Comparison of ENCODE assay signal across 8 cellular contexts in genomic region chr19:34134190-34135032, GRCh38. TPM values are rescaled to one million over a fixed set of nuclear protein-coding genes. Genes with fewer than 3 reads are reported as not detected.
A peak's percentile ranks its signal among the peaks of the same experiment; 100 is the strongest.
DNase-seq lines count a peak whose midpoint lies in the region; ATAC-seq, FAIRE-seq and TF ChIP-seq lines count a peak whose summit lies in the region.

No MANE protein-coding gene starts in this region.

- peak; percentile 90 for ATAC-seq in HG02852 (IDR thresholded peaks at IDR 0.05; ENCODE audit: unreplicated experiment)
- ATAC-seq in aorta (ENCODE audit: low FRiP score), result peak; percentile 99

- TF ChIP-seq CTCF in astrocyte (IDR thresholded peaks at IDR 0.05; ENCODE audit: insufficient read depth, low read depth, low read length), result no peak

- peak overlapping the region; percentile 91 for H2AFZ ChIP-seq in astrocyte (ENCODE audit: low read depth, low read length)

- no peaks in the 10 kb centered on the region for H3K79me2 ChIP-seq in astrocyte (ENCODE audit: insufficient read depth, low read length)

- peak overlapping the region; percentile 80 for H3K9ac ChIP-seq in astrocyte (ENCODE audit: low read length)

- H3K27ac ChIP-seq in astrocyte (ENCODE audit: low read depth, low read length), result no peak overlapping the region
- peak overlapping the region; percentile 26 to 62 for H3K27ac ChIP-seq in aorta (ENCODE audit: low read depth in 1 of 2, low read length in 2 of 2)

- no peaks in the 10 kb centered on the region for H3K36me3 Mint-ChIP-seq in astrocyte (ENCODE audit: low read depth, unreplicated experiment)

- WGBS in aorta, 2 donors, result 1% methylated on average over 62 of the region's 62 CpGs

- no peaks in the 10 kb centered on the region for H3K9me3 ChIP-seq in astrocyte (ENCODE audit: insufficient read depth, low read depth, low read length)
- no peaks in the 10 kb centered on the region for H3K9me3 ChIP-seq in aorta (ENCODE audit: control insufficient read depth, low read length)

- H3K4me3 Mint-ChIP-seq in astrocyte (ENCODE audit: unreplicated experiment), result peak overlapping the region; percentile 90

- peaks cover 7% of the 10 kb centered on the region for H3K4me1 ChIP-seq in astrocyte (ENCODE audit: insufficient read depth, low read length)
- H3K4me1 ChIP-seq in aorta (ENCODE audit: control insufficient read depth in 1 of 2, insufficient read depth in 2 of 2, low read length in 2 of 2), result no peaks in the 10 kb centered on the region

- DNase-seq in GM18507 (ENCODE audit: extremely low spot score, insufficient read length, low read depth) (peak; percentile 95), NCI-H1694 (lab: John Stamatoyannopoulos, UW) (peak; percentile 66), T-helper 22 cell (ENCODE audit: low read depth) (peak; percentile 77), astrocyte (ENCODE audit: low read depth) (peak; percentile 47), hepatic stellate cell (ENCODE audit: low spot score) (peak; percentile 85), renal cortical epithelial cell (ENCODE audit: low read depth) (peak; percentile 36), aorta (peak; percentile 92 to 94)

- no peaks in the 10 kb centered on the region for H3K9me3 Mint-ChIP-seq in astrocyte (ENCODE audit: unreplicated experiment)

- H4K20me1 ChIP-seq in astrocyte (ENCODE audit: insufficient read depth, low read length), result no peaks in the 10 kb centered on the region

- H3K36me3 ChIP-seq in astrocyte (ENCODE audit: insufficient read depth, low read length), result no peaks in the 10 kb centered on the region
- no peaks in the 10 kb centered on the region for H3K36me3 ChIP-seq in aorta (ENCODE audit: control insufficient read depth in 1 of 2, insufficient read depth in 2 of 2, low read length in 1 of 2)

- peak overlapping the region; percentile 91 for H3K4me2 ChIP-seq in astrocyte (ENCODE audit: low read length)

- H3K27me3 ChIP-seq in astrocyte (ENCODE audit: insufficient read depth, low read length) (no peaks in the 10 kb centered on the region), aorta (ENCODE audit: control insufficient read depth in 1 of 2, insufficient read depth in 2 of 2, low read length in 1 of 2) (no peaks in the 10 kb centered on the region)

- H3K27me3 Mint-ChIP-seq in astrocyte (ENCODE audit: low read depth, unreplicated experiment), result no peaks in the 10 kb centered on the region

- FAIRE-seq in GM18507 (lab: Jason Lieb, UNC), result peak; percentile 95
- FAIRE-seq in astrocyte (lab: Jason Lieb, UNC), result no peak

- H3K27ac Mint-ChIP-seq in astrocyte (ENCODE audit: unreplicated experiment), result peak overlapping the region; percentile 75

- H3K4me1 Mint-ChIP-seq in astrocyte (ENCODE audit: low read depth, unreplicated experiment), result peaks cover 2% of the 10 kb centered on the region

- H3K4me3 ChIP-seq in astrocyte (ENCODE audit: insufficient read depth, low read depth, low read length), result peak overlapping the region; percentile 67
- H3K4me3 ChIP-seq in aorta (ENCODE audit: low read length in 2 of 2), result peak overlapping the region; percentile 49 to 58

- intact Hi-C loops in aorta (cut with DNase I), result no loop called here

RNA-seq across cellular contexts. Expression of gene LSM14A, which starts 37.9 kb away (rescaled TPM):
- total RNA-seq in astrocyte (84.5 and 88.4 TPM in 2 replicates), renal cortical epithelial cell (75.9 and 112 TPM in 2 replicates), aorta (100 to 1,000 TPM in 1 of 2 donors, 10 to 100 TPM in 1; 86.5 to 108 TPM)
- 10 to 100 TPM; 80.4 to 88.5 TPM for polyA plus RNA-seq in aorta

Comparison
In these comparisons a context has a peak if more than half of its experiments do, and no peak if none do; other contexts are left out.
1. DNase-seq: peak in every context shown above with its lines; median percentile 95 in GM18507; 93 in aorta; 85 in hepatic stellate cell; 77 in T-helper 22 cell; 66 in NCI-H1694; 47 in astrocyte; 36 in renal cortical epithelial cell.